Comparison of ENCODE assay signal across 1 cellular context in the genomic region with DNA sequence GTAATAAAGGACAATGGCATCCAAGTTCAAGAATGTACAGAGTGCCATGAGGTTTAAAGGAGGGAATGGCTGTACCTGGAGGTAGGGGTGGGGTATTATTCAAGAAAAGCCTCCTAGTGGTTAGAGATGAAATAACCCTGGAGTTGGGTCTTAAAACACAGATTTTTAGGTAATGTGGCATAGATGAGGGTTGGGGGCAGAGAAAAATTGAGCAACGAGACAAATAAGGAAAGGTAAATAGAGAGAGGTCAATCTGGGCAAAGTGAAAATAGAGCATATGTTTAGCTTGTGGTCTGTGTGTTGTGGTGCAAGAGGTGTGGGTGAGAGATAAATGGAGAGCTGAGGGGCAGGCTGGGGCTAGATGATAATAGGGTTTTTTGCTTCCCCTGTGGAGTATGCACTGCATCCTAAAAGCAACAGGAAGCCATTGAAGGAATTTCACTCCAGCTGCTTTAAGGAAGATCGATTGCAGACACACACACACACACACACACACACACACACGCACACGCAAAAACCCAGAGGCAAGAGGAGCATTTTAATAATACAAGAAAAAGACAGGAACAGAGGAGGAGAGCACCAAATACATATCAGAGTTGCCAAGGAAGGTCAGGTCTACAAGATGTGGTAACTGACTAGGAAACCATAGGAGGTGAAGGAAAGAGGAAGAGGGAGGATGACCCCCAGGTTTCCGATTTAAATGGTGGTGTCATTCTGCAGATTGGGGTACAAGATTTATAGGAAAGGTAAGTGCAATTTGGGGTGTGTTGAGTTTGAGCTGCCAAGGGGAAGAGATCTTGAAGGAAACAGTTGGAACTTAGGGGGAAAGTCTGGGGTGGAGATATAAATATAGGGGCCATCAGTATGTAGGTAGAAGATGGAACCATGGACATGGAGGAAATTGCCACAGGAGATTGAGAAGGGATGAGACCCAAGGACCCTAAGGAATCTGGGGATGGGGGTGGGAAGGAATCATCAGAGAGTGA.
TF ChIP-seq lines count a peak whose summit lies in the region.

No MANE protein-coding gene starts in this region.

TF ChIP-seq in HepG2, 621 proteins besides CTCF, POLR2A, EP300 and RAD21 (continues in another document):
- TF ChIP-seq SRF (IDR thresholded peaks at IDR 0.05; ENCODE audit: low read depth, low read length) = peak; percentile 99
- peak; percentile 74; the same call in 1 of the 2 replicates for TF ChIP-seq ZNF337 (CRISPR knock-in tag; IDR thresholded peaks at IDR 0.05; ENCODE audit: borderline replicate concordance, low read depth)
- TF ChIP-seq ZNF382 (CRISPR knock-in tag; IDR thresholded peaks at IDR 0.05; ENCODE audit: borderline replicate concordance) = no peak
- TF ChIP-seq TBX3 (IDR thresholded peaks at IDR 0.05; ENCODE audit: borderline replicate concordance) = peak; percentile 96
- TF ChIP-seq SMARCC2 (IDR thresholded peaks at IDR 0.05) = 0 out of 2 replicates have a peak, but pooled peaks have one; percentile 58
- peak; percentile 94 for TF ChIP-seq SSRP1 (CRISPR knock-in tag; IDR thresholded peaks at IDR 0.05)
- TF ChIP-seq ZNF615 (CRISPR knock-in tag; IDR thresholded peaks at IDR 0.05; ENCODE audit: borderline replicate concordance) = peak; percentile 54; the same call in 1 of the 2 replicates
- peak; percentile 96 for TF ChIP-seq NCOR1 (IDR thresholded peaks at IDR 0.05; ENCODE audit: borderline replicate concordance, low read length)
- no peak for TF ChIP-seq PTBP1 (IDR thresholded peaks at IDR 0.05; ENCODE audit: low read depth, low read length, poor library complexity, severe bottlenecking)
- TF ChIP-seq ZEB1 (IDR thresholded peaks at IDR 0.05; ENCODE audit: insufficient replicate concordance, low read depth) = peak; percentile 93
- peak; percentile 90 for TF ChIP-seq HNF4G (IDR thresholded peaks at IDR 0.05; ENCODE audit: borderline replicate concordance, low read depth, low read length)
- TF ChIP-seq HNF4G (CRISPR knock-in tag; IDR thresholded peaks at IDR 0.05; ENCODE audit: borderline replicate concordance, low read depth) = peak; percentile 88
- TF ChIP-seq CSRNP2 (CRISPR knock-in tag; conservative IDR thresholded peaks at IDR 0.05; ENCODE audit: low read depth) = no peak
- TF ChIP-seq TEAD3 (CRISPR knock-in tag; optimal IDR thresholded peaks at IDR 0.05; ENCODE audit: borderline replicate concordance) = peak; percentile 80
- TF ChIP-seq POGK (CRISPR knock-in tag; conservative IDR thresholded peaks at IDR 0.05) = 0 out of 2 replicates have a peak, but pooled peaks have one; percentile 65
- peak; percentile 79 for TF ChIP-seq KDM1A (CRISPR knock-in tag; IDR thresholded peaks at IDR 0.05)
- TF ChIP-seq, protein P1, sequence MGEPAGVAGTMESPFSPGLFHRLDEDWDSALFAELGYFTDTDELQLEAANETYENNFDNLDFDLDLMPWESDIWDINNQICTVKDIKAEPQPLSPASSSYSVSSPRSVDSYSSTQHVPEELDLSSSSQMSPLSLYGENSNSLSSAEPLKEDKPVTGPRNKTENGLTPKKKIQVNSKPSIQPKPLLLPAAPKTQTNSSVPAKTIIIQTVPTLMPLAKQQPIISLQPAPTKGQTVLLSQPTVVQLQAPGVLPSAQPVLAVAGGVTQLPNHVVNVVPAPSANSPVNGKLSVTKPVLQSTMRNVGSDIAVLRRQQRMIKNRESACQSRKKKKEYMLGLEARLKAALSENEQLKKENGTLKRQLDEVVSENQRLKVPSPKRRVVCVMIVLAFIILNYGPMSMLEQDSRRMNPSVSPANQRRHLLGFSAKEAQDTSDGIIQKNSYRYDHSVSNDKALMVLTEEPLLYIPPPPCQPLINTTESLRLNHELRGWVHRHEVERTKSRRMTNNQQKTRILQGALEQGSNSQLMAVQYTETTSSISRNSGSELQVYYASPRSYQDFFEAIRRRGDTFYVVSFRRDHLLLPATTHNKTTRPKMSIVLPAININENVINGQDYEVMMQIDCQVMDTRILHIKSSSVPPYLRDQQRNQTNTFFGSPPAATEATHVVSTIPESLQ (CRISPR knock-in tag; conservative IDR thresholded peaks at IDR 0.05) = no peak
- peak; percentile 23; the same call in 1 of the 2 replicates for TF ChIP-seq TAF1 (CRISPR knock-in tag; IDR thresholded peaks at IDR 0.05)
- TF ChIP-seq ZNF574 (CRISPR knock-in tag; IDR thresholded peaks at IDR 0.05) = peak; percentile 83
- TF ChIP-seq ATF5 (CRISPR knock-in tag; IDR thresholded peaks at IDR 0.05; ENCODE audit: low read depth) = no peak
- TF ChIP-seq, protein P2, sequence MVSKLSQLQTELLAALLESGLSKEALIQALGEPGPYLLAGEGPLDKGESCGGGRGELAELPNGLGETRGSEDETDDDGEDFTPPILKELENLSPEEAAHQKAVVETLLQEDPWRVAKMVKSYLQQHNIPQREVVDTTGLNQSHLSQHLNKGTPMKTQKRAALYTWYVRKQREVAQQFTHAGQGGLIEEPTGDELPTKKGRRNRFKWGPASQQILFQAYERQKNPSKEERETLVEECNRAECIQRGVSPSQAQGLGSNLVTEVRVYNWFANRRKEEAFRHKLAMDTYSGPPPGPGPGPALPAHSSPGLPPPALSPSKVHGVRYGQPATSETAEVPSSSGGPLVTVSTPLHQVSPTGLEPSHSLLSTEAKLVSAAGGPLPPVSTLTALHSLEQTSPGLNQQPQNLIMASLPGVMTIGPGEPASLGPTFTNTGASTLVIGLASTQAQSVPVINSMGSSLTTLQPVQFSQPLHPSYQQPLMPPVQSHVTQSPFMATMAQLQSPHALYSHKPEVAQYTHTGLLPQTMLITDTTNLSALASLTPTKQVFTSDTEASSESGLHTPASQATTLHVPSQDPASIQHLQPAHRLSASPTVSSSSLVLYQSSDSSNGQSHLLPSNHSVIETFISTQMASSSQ (IDR thresholded peaks at IDR 0.05; ENCODE audit: low read depth) = peak; percentile 81
- TF ChIP-seq, protein P2 (CRISPR knock-in tag; IDR thresholded peaks at IDR 0.05; ENCODE audit: borderline replicate concordance) = peak; percentile 97
- no peak for TF ChIP-seq MATR3 (CRISPR knock-in tag; IDR thresholded peaks at IDR 0.05)
- 0 out of 2 replicates have a peak, but pooled peaks have one; percentile 1 for TF ChIP-seq ZBTB40 (IDR thresholded peaks at IDR 0.05)
- no peak; the same call in 1 of the 2 replicates for TF ChIP-seq ZBTB40 (CRISPR knock-in tag; IDR thresholded peaks at IDR 0.05)
- TF ChIP-seq REPIN1 (CRISPR knock-in tag; IDR thresholded peaks at IDR 0.05; ENCODE audit: borderline replicate concordance, low read depth) = peak; percentile 98
